ENCODE assay signal across 8 cellular contexts in genomic region chr1:6624712-6625578, GRCh38. TPM values are rescaled to one million over a fixed set of nuclear protein-coding genes. Genes with fewer than 3 reads are reported as not detected.
A peak's percentile ranks its signal among the peaks of the same experiment; 100 is the strongest.
DNase-seq lines count a peak whose midpoint lies in the region; ATAC-seq, FAIRE-seq and TF ChIP-seq lines count a peak whose summit lies in the region.

THAP3 (plus strand) TSS chr1:6624868; CDS start chr1:6625219, 351 bp downstream.

- TF ChIP-seq CTCF in fibroblast of mammary gland (conservative IDR thresholded peaks at IDR 0.05; ENCODE audit: control insufficient read depth, insufficient read depth, low read depth, low read length) (no peak), natural killer cell (IDR thresholded peaks at IDR 0.05) (peak; percentile 41)

- peak within 1 kb of the TSS; percentile 61 to 84 for H3K27ac Mint-ChIP-seq in natural killer cell

- DNase-seq in DMS114 treated with DMSO at 0.1 percent for 48 hours (lab: John Stamatoyannopoulos, UW; ENCODE audit: unreplicated experiment) (peak; percentile 91), HuH-7 (ENCODE audit: low spot score) (peak; percentile 90), RCC 7860 (ENCODE audit: low spot score) (peak; percentile 53), fibroblast of mammary gland (ENCODE audit: low read depth) (peak; percentile 97), natural killer cell (peak; percentile 82)
- peak; percentile 82 to 89 for DNase-seq in activated T-helper 1 cell treated with anti-CD3 and anti-CD28 coated beads, Interleukin-2, amount 50 U/mL, for 16 hours (ENCODE audit: low read depth in 1 of 2, low spot score in 1 of 2)
- peak; percentile 84 for DNase-seq in stimulated activated naive CD4-positive, alpha-beta T cell treated with Interleukin-2 at 50 U/mL for 16 hours (lab: John Stamatoyannopoulos, UW)

- H3K4me1 Mint-ChIP-seq in natural killer cell, result peaks cover 30 to 31% of the 10 kb centered on the region in 2 donors

- H3K9me3 Mint-ChIP-seq in natural killer cell, result no peaks in the 10 kb centered on the region

- peak within 1 kb of the TSS; percentile 90 for H3K4me3 Mint-ChIP-seq in natural killer cell

- H3K4me3 ChIP-seq in fibroblast of mammary gland (ENCODE audit: control insufficient read depth, low read depth, low read length), result peak within 1 kb of the TSS; percentile 71

- no peaks in the 10 kb centered on the region for H3K27me3 Mint-ChIP-seq in natural killer cell (ENCODE audit: low read depth in 2 of 2)

- no peak for FAIRE-seq in RCC 7860 (lab: Jason Lieb, UNC)

- ATAC-seq in GM21390 (IDR thresholded peaks at IDR 0.05; ENCODE audit: unreplicated experiment) (peak; percentile 82), natural killer cell (peak; percentile 97 to 98 (median 98))

- intact Hi-C loops in natural killer cell (cut with micrococcal nuclease), result no loop called here

- H3K36me3 Mint-ChIP-seq in natural killer cell, result no peaks in the 10 kb centered on the region

RNA-seq across cellular contexts. Expression of gene THAP3, which starts in this region (rescaled TPM):
- 10 to 100 TPM; 11.7 to 23.4 (median 23.1) TPM for total RNA-seq in natural killer cell

Comparison
In these comparisons a context has a peak if more than half of its experiments do, and no peak if none do; other contexts are left out.
1. Peak in every context shown above with its lines: DNase-seq, ATAC-seq and H3K4me3 ChIP-seq.